33 cellular contexts compared by ENCODE assay signal in genomic region chr5:16929347-16929746, GRCh38. TPM values are rescaled to one million over a fixed set of nuclear protein-coding genes. Genes with fewer than 3 reads are reported as not detected.
"Had no signal": no experiment of that assay in that cellular context is flagged by ENCODE, and none has a peak within 500 bp of the region (broad histone marks: within the 10 kb centered on the region; RNA-seq: fewer than 3 reads in every experiment).

No MANE protein-coding gene starts in this region.

- H3K36me3 ChIP-seq: brain microvascular endothelial cell, esophagus squamous epithelium, gastroesophageal sphincter, heart right ventricle had no signal

- H3K27ac ChIP-seq: brain microvascular endothelial cell, coronary artery, dorsolateral prefrontal cortex, epithelial cell of prostate, esophagus squamous epithelium, gastroesophageal sphincter, heart right ventricle had no signal

- ATAC-seq: activated T-cell treated with anti-CD3 and anti-CD28 coated beads, Interleukin-2, amount 50 U/mL, for 4 hours; activated T-helper 17 cell treated with anti-CD3 and anti-CD28 coated beads, Interleukin-2, amount 50 U/mL, for 72 hours; gastroesophageal sphincter; heart right ventricle had no signal

- H3K4me1 Mint-ChIP-seq: activated CD4-positive, alpha-beta memory T cell treated with anti-CD3 and anti-CD28 coated beads, Interleukin-2, amount 10 ng/mL, durations not matched to agents 7 days and 5 days; activated CD4-positive, alpha-beta T cell treated with anti-CD3 and anti-CD28 coated beads, Interleukin-2, amount 10 ng/mL, durations not matched to agents 7 days and 5 days; activated T-helper 17 cell treated with anti-CD3 and anti-CD28 coated beads, Interleukin-2, amount 50 U/mL, for 72 hours; central memory CD8-positive, alpha-beta T cell had no signal

- H3K27me3 ChIP-seq: brain microvascular endothelial cell had no signal

- FAIRE-seq: astrocyte, bronchial epithelial cell, endothelial cell of umbilical vein had no signal

- H3K36me3 Mint-ChIP-seq: activated naive CD8-positive, alpha-beta T cell; WTC11 had no signal

- H3K9me3 Mint-ChIP-seq: activated CD4-positive, alpha-beta memory T cell treated with anti-CD3 and anti-CD28 coated beads, Interleukin-2, amount 10 ng/mL, durations not matched to agents 7 days and 5 days; activated CD4-positive, alpha-beta T cell treated with anti-CD3 and anti-CD28 coated beads, Interleukin-2, amount 10 ng/mL, durations not matched to agents 7 days and 5 days; activated T-cell treated with anti-CD3 and anti-CD28 coated beads, Interleukin-2, amount 50 U/mL, for 4 hours; activated T-helper 17 cell treated with anti-CD3 and anti-CD28 coated beads, Interleukin-2, amount 50 U/mL, for 72 hours; dendritic cell treated with granulocyte-macrophage colony-stimulating factor and Interleukin-4, amounts not matched to agents 40 ng/mL and 50 ng/mL, for 4 days; WTC11 had no signal

- H3K9me3 ChIP-seq: esophagus squamous epithelium, gastroesophageal sphincter, heart right ventricle had no signal

- H3K4me3 Mint-ChIP-seq: activated CD4-positive, alpha-beta memory T cell treated with anti-CD3 and anti-CD28 coated beads, Interleukin-2, amount 10 ng/mL, durations not matched to agents 7 days and 5 days; activated CD4-positive, alpha-beta T cell treated with anti-CD3 and anti-CD28 coated beads, Interleukin-2, amount 10 ng/mL, durations not matched to agents 7 days and 5 days; activated naive CD8-positive, alpha-beta T cell; activated T-cell treated with anti-CD3 and anti-CD28 coated beads, Interleukin-2, amount 50 U/mL, for 4 hours; activated T-helper 17 cell treated with anti-CD3 and anti-CD28 coated beads, Interleukin-2, amount 50 U/mL, for 72 hours; central memory CD8-positive, alpha-beta T cell; dendritic cell treated with granulocyte-macrophage colony-stimulating factor and Interleukin-4, amounts not matched to agents 40 ng/mL and 50 ng/mL, for 4 days; WTC11 had no signal

- DNase-seq: activated CD4-positive, alpha-beta memory T cell treated with anti-CD3 and anti-CD28 coated beads, Interleukin-2, amount 10 ng/mL, durations not matched to agents 7 days and 5 days; activated CD4-positive, alpha-beta T cell treated with anti-CD3 and anti-CD28 coated beads for 1 hour; activated CD4-positive, alpha-beta T cell treated with anti-CD3 and anti-CD28 coated beads for 4 hours; activated CD4-positive, alpha-beta T cell treated with anti-CD3 and anti-CD28 coated beads, Interleukin-2, amount 10 ng/mL, durations not matched to agents 7 days and 5 days; activated CD4-positive, alpha-beta T cell treated with anti-CD3 and anti-CD28 coated beads, Interleukin-2, amount 50 U/mL, for 4 hours; activated CD8-positive, alpha-beta memory T cell treated with anti-CD3 and anti-CD28 coated beads, Interleukin-2, amount 50 U/mL, for 48 hours; activated effector memory CD4-positive, alpha-beta T cell treated with Interleukin-2 at 50 U/mL for 16 hours; activated gamma-delta T cell treated with Interleukin-2 at 50 U/mL for 16 hours; activated naive CD4-positive, alpha-beta T cell treated with anti-CD3 and anti-CD28 coated beads, Interleukin-2, amount 50 U/mL, for 16 hours; activated naive CD4-positive, alpha-beta T cell treated with Interleukin-2 at 50 U/mL for 16 hours; activated T-cell treated with anti-CD3 and anti-CD28 coated beads for 4 hours; activated T-cell treated with anti-CD3 and anti-CD28 coated beads, Interleukin-2, amount 50 U/mL, for 4 hours; amniotic stem cell; anterior cingulate cortex; brain microvascular endothelial cell; dorsolateral prefrontal cortex; effector memory CD4-positive, alpha-beta T cell; esophagus squamous epithelium; foreskin melanocyte; heart right ventricle; T-helper 2 cell had no signal

- H3K27ac Mint-ChIP-seq: activated CD4-positive, alpha-beta memory T cell treated with anti-CD3 and anti-CD28 coated beads, Interleukin-2, amount 10 ng/mL, durations not matched to agents 7 days and 5 days; activated CD4-positive, alpha-beta T cell treated with anti-CD3 and anti-CD28 coated beads, Interleukin-2, amount 10 ng/mL, durations not matched to agents 7 days and 5 days; activated naive CD8-positive, alpha-beta T cell; activated T-helper 17 cell treated with anti-CD3 and anti-CD28 coated beads, Interleukin-2, amount 50 U/mL, for 72 hours; dendritic cell treated with granulocyte-macrophage colony-stimulating factor and Interleukin-4, amounts not matched to agents 40 ng/mL and 50 ng/mL, for 4 days had no signal

- H3K4me3 ChIP-seq: coronary artery, dorsolateral prefrontal cortex, esophagus squamous epithelium, gastroesophageal sphincter, heart right ventricle had no signal

RNA-seq across cellular contexts. Expression of gene MYO10, which starts 6.7 kb away (rescaled TPM):
- total RNA-seq: T-helper 1 cell treated with Interleukin-12 subunit alpha and Interleukin-12 subunit beta and Interleukin-4 antibody, amounts not matched to agents 30 ng/mL and 1 ng/mL, for 36 hours had no signal
